ENCODE assay signal across 22 cellular contexts in genomic region chr9:15248106-15248505, GRCh38. TPM values are rescaled to one million over a fixed set of nuclear protein-coding genes. Genes with fewer than 3 reads are reported as not detected.
DNase-seq lines count a peak whose midpoint lies in the region; ATAC-seq, FAIRE-seq and TF ChIP-seq lines count a peak whose summit lies in the region.
"Had no signal": no experiment of that assay in that cellular context is flagged by ENCODE, and none has a peak within 500 bp of the region (broad histone marks: within the 10 kb centered on the region; RNA-seq: fewer than 3 reads in every experiment).

No MANE protein-coding gene starts in this region.

- peak; percentile 32 for FAIRE-seq in astrocyte (lab: Jason Lieb, UNC)
- FAIRE-seq: D721Med, GM12892, GM18507, HTR-8/SVneo had no signal

- H3K4me3 Mint-ChIP-seq in H9 (no peak overlapping the region), astrocyte (ENCODE audit: unreplicated experiment) (no peak overlapping the region)
- H3K4me3 Mint-ChIP-seq in natural killer cell treated with Interleukin-12 subunit alpha and Interleukin-12 subunit beta and Interleukin-15 and Interleukin-18, amount 100 ng/mL, for 72 hours, result no peak overlapping the region
- H3K4me3 Mint-ChIP-seq: IgD-negative memory B cell had no signal

- H3K4me1 ChIP-seq in H9 (ENCODE audit: insufficient read depth, low read length) (peaks cover 10% of the 10 kb centered on the region; the same call in 1 of the 2 replicates), astrocyte (ENCODE audit: insufficient read depth, low read length) (peaks cover 34% of the 10 kb centered on the region)
- H3K4me1 ChIP-seq: HAP-1 had no signal

- H2BK5ac ChIP-seq in H9 (ENCODE audit: insufficient read length, low read length), result no peak overlapping the region

- no peak overlapping the region for H4K5ac ChIP-seq in H9 (ENCODE audit: insufficient read length, low read depth, low read length)

- H3K9me3 Mint-ChIP-seq in H9 (peaks cover 0 to 2% of the 10 kb centered on the region in 2 experiments; a peak in 1 of 5 replicates), astrocyte (ENCODE audit: unreplicated experiment) (no peaks in the 10 kb centered on the region)
- no peaks in the 10 kb centered on the region for H3K9me3 Mint-ChIP-seq in natural killer cell treated with Interleukin-12 subunit alpha and Interleukin-12 subunit beta and Interleukin-15 and Interleukin-18, amount 100 ng/mL, for 72 hours
- H3K9me3 Mint-ChIP-seq: IgD-negative memory B cell had no signal

- DNase-seq in H9 (no peak), astrocyte (ENCODE audit: low read depth) (no peak), NCI-H1048 (lab: John Stamatoyannopoulos, UW) (no peak), T-helper 9 cell (no peak), NAMALWA (ENCODE audit: low spot score) (no peak)
- no peak for DNase-seq in natural killer cell treated with Interleukin-12 subunit alpha and Interleukin-12 subunit beta and Interleukin-15 and Interleukin-18, amount 100 ng/mL, for 72 hours (ENCODE audit: low spot score)
- DNase-seq: ACHN, Karpas-422, MG63, NCI-H1105, NCI-H2081, NCI-H774, OCI-M1, Right ventricle myocardium superior had no signal

- no peak overlapping the region for H2BK15ac ChIP-seq in H9 (ENCODE audit: low read depth, low read length)

- H3K9ac ChIP-seq in H9 (ENCODE audit: extremely low read depth, insufficient read length, low read length) (no peak overlapping the region), astrocyte (ENCODE audit: low read length) (no peak overlapping the region), neural cell (ENCODE audit: low read length) (no peak overlapping the region)

- H3K4me1 Mint-ChIP-seq in H9 (peaks cover 47 to 51% of the 10 kb centered on the region in 2 experiments), astrocyte (ENCODE audit: low read depth, unreplicated experiment) (peaks cover 25% of the 10 kb centered on the region)
- peaks cover 26 to 37% of the 10 kb centered on the region in 2 donors for H3K4me1 Mint-ChIP-seq in natural killer cell treated with Interleukin-12 subunit alpha and Interleukin-12 subunit beta and Interleukin-15 and Interleukin-18, amount 100 ng/mL, for 72 hours (ENCODE audit: low read depth in 2 of 2)
- H3K4me1 Mint-ChIP-seq: IgD-negative memory B cell had no signal

- H3K27ac ChIP-seq in H9 (ENCODE audit: insufficient read length, low read depth, low read length) (no peak overlapping the region), astrocyte (ENCODE audit: low read depth, low read length) (peak overlapping the region; percentile 8), neural cell (ENCODE audit: low read length) (no peak overlapping the region)
- H3K27ac ChIP-seq: SK-N-MC had no signal

- H3K27me3 ChIP-seq in H9 (ENCODE audit: insufficient read depth, low read length) (no peaks in the 10 kb centered on the region), astrocyte (ENCODE audit: insufficient read depth, low read length) (no peaks in the 10 kb centered on the region), neural cell (ENCODE audit: insufficient read depth, low read depth, low read length) (no peaks in the 10 kb centered on the region)
- H3K27me3 ChIP-seq: MG63 had no signal

- no peak overlapping the region for H4K91ac ChIP-seq in H9 (ENCODE audit: insufficient read length, low read depth, low read length)

- no peak overlapping the region for H3K18ac ChIP-seq in H9 (ENCODE audit: insufficient read length, low read depth, low read length)

- peaks cover 0 to 3% (median 1%) of the 10 kb centered on the region in 3 experiments; a peak in 3 of 7 replicates for H3K36me3 Mint-ChIP-seq in H9 (ENCODE audit: insufficient read depth in 1 of 3, low read depth in 3 of 3)
- H3K36me3 Mint-ChIP-seq in astrocyte (ENCODE audit: low read depth, unreplicated experiment), result peaks cover 2% of the 10 kb centered on the region
- no peaks in the 10 kb centered on the region for H3K36me3 Mint-ChIP-seq in natural killer cell treated with Interleukin-12 subunit alpha and Interleukin-12 subunit beta and Interleukin-15 and Interleukin-18, amount 100 ng/mL, for 72 hours

- no peak for TF ChIP-seq CTCF in H9 (conservative IDR thresholded peaks at IDR 0.05)
- no peak for TF ChIP-seq CTCF in astrocyte (IDR thresholded peaks at IDR 0.05; ENCODE audit: insufficient read depth, low read depth, low read length)
- TF ChIP-seq CTCF in neural cell (IDR thresholded peaks at IDR 0.05; ENCODE audit: poor library complexity, severe bottlenecking), result no peak

- no peak overlapping the region for H2AK5ac ChIP-seq in H9 (ENCODE audit: insufficient read length, low read length)

- no peak overlapping the region for H3T11ph ChIP-seq in H9 (ENCODE audit: low read length)

- H3K56ac ChIP-seq in H9 (ENCODE audit: insufficient read length, low read depth, low read length), result no peak overlapping the region

- no peaks in the 10 kb centered on the region for H3K79me1 ChIP-seq in H9 (ENCODE audit: insufficient read depth, low read depth, low read length, poor library complexity, severe bottlenecking)

- no peak overlapping the region for H4K8ac ChIP-seq in H9 (replicated peaks; ENCODE audit: insufficient read length, low read depth, low read length)

- no peak for ATAC-seq in natural killer cell treated with Interleukin-12 subunit alpha and Interleukin-12 subunit beta and Interleukin-15 and Interleukin-18, amount 100 ng/mL, for 72 hours

- H2BK12ac ChIP-seq in H9 (ENCODE audit: insufficient read length, low read depth, low read length), result no peak overlapping the region

- no peaks in the 10 kb centered on the region for H3K23me2 ChIP-seq in H9 (ENCODE audit: insufficient read length, low read depth, low read length, poor library complexity, severe bottlenecking)

- no peaks in the 10 kb centered on the region for H3F3A ChIP-seq in neural cell (ENCODE audit: insufficient read depth, low read length, poor library complexity, severe bottlenecking)

- H3K4me3 ChIP-seq in astrocyte (ENCODE audit: insufficient read depth, low read depth, low read length) (no peak overlapping the region), neural cell (ENCODE audit: low read length) (peak overlapping the region; percentile 60)
- H3K4me3 ChIP-seq: HAP-1, MG63, SK-N-MC had no signal

- H4K20me1 ChIP-seq in H9 (ENCODE audit: control insufficient read depth, insufficient read depth, insufficient read length), result no peaks in the 10 kb centered on the region
- no peaks in the 10 kb centered on the region for H4K20me1 ChIP-seq in astrocyte (ENCODE audit: insufficient read depth, low read length)
- H4K20me1 ChIP-seq in neural cell (ENCODE audit: insufficient read depth), result no peaks in the 10 kb centered on the region

- no peaks in the 10 kb centered on the region for H3K9me2 ChIP-seq in neural cell (ENCODE audit: insufficient read depth, low read length)

- no peaks in the 10 kb centered on the region for H3K9me3 ChIP-seq in H9 (ENCODE audit: control insufficient read depth, low read depth, low read length)
- no peaks in the 10 kb centered on the region for H3K9me3 ChIP-seq in astrocyte (ENCODE audit: insufficient read depth, low read depth, low read length)
- no peaks in the 10 kb centered on the region for H3K9me3 ChIP-seq in neural cell (ENCODE audit: low read length)
- H3K9me3 ChIP-seq: HAP-1 had no signal

- H3K4ac ChIP-seq in H9 (ENCODE audit: low read depth, low read length), result no peak overlapping the region

- TF ChIP-seq EP300 in neural cell (conservative IDR thresholded peaks at IDR 0.05; ENCODE audit: poor library complexity, severe bottlenecking), result no peak

- no peaks in the 10 kb centered on the region for H3K79me2 ChIP-seq in H9 (ENCODE audit: insufficient read depth, low read length)
- H3K79me2 ChIP-seq in astrocyte (ENCODE audit: insufficient read depth, low read length), result no peaks in the 10 kb centered on the region
- H3K79me2 ChIP-seq in neural cell (replicated peaks; ENCODE audit: insufficient read depth, low read length), result no peaks in the 10 kb centered on the region

- H3K4me2 ChIP-seq in H9 (ENCODE audit: insufficient read depth, insufficient read length, low read length), result no peak overlapping the region
- H3K4me2 ChIP-seq in astrocyte (ENCODE audit: low read length), result no peak overlapping the region
- no peak overlapping the region for H3K4me2 ChIP-seq in neural cell (ENCODE audit: low read length)

- no peak overlapping the region for H2BK20ac ChIP-seq in H9 (ENCODE audit: low read depth, low read length, poor library complexity, severe bottlenecking)

- TF ChIP-seq RAD21 in neural cell (conservative IDR thresholded peaks at IDR 0.05), result no peak

- H2AFZ ChIP-seq in H9 (ENCODE audit: low read length) (no peak overlapping the region), astrocyte (ENCODE audit: low read depth, low read length) (no peak overlapping the region), neural cell (ENCODE audit: low read depth, low read length) (no peak overlapping the region)

- H2BK120ac ChIP-seq in H9 (ENCODE audit: low read depth, low read length, poor library complexity, severe bottlenecking), result no peak overlapping the region

- no peak overlapping the region for H3K14ac ChIP-seq in H9 (ENCODE audit: insufficient read depth, low read length)

- H3K23ac ChIP-seq in H9 (ENCODE audit: insufficient read length, low read depth, low read length), result no peak overlapping the region

- H3K27ac Mint-ChIP-seq in H9 (peak overlapping the region in 2 of 3 experiments; percentile 32 to 78; a peak in 4 of 7 replicates), astrocyte (ENCODE audit: unreplicated experiment) (no peak overlapping the region)
- H3K27ac Mint-ChIP-seq in natural killer cell treated with Interleukin-12 subunit alpha and Interleukin-12 subunit beta and Interleukin-15 and Interleukin-18, amount 100 ng/mL, for 72 hours, result no peak overlapping the region
- H3K27ac Mint-ChIP-seq: IgD-negative memory B cell had no signal

- H3K36me3 ChIP-seq in astrocyte (ENCODE audit: insufficient read depth, low read length), result no peaks in the 10 kb centered on the region
- H3K36me3 ChIP-seq in neural cell (ENCODE audit: insufficient read depth, low read length), result no peaks in the 10 kb centered on the region
- H3K36me3 ChIP-seq: HAP-1, MG63 had no signal

- H3K27me3 Mint-ChIP-seq in H9 (ENCODE audit: low read depth) (no peaks in the 10 kb centered on the region), astrocyte (ENCODE audit: low read depth, unreplicated experiment) (no peaks in the 10 kb centered on the region)
- H3K27me3 Mint-ChIP-seq in natural killer cell treated with Interleukin-12 subunit alpha and Interleukin-12 subunit beta and Interleukin-15 and Interleukin-18, amount 100 ng/mL, for 72 hours, result no peaks in the 10 kb centered on the region
- H3K27me3 Mint-ChIP-seq: IgD-negative memory B cell had no signal

TF ChIP-seq in neural cell, 6 proteins besides CTCF, POLR2A, EP300 and RAD21:
- no peak for TF ChIP-seq POLR2AphosphoS5 (IDR thresholded peaks at IDR 0.05)
- no peak for TF ChIP-seq TAF1 (IDR thresholded peaks at IDR 0.05; ENCODE audit: low read depth)
- no peak for TF ChIP-seq EZH2 (IDR thresholded peaks at IDR 0.05; ENCODE audit: borderline replicate concordance, insufficient read depth, low read length, poor library complexity, severe bottlenecking)
- TF ChIP-seq SMC3 (conservative IDR thresholded peaks at IDR 0.05; ENCODE audit: poor library complexity), result no peak
TF ChIP-seq in neural cell: peak in this region for 0.

RNA-seq across cellular contexts. Expression of gene TTC39B, which starts 58.9 kb away (rescaled TPM):
- total RNA-seq in H9 (2021) (8.1 and 8.2 TPM in 2 replicates), astrocyte (7.0 and 8.1 TPM in 2 replicates)
- 2.8 and 2.9 TPM in 2 replicates for polyA plus RNA-seq in neural cell
- 10.2 and 12.4 TPM in 2 replicates for polyA minus RNA-seq in neural cell
- total RNA-seq in natural killer cell treated with Interleukin-12 subunit alpha and Interleukin-12 subunit beta and Interleukin-15 and Interleukin-18, amount 100 ng/mL, for 72 hours, result 10 to 100 TPM; 12.4 to 20.6 TPM

Comparison
In these comparisons a context has a peak if more than half of its experiments do, and no peak if none do; other contexts are left out.
1. H3K27ac Mint-ChIP-seq: peak in H9 (2 of 3); none in astrocyte (single experiment) and natural killer cell treated with Interleukin-12 subunit alpha and Interleukin-12 subunit beta and Interleukin-15 and Interleukin-18, amount 100 ng/mL, for 72 hours (0 of 2).